10 cellular contexts compared by ENCODE assay signal in the genomic region with DNA sequence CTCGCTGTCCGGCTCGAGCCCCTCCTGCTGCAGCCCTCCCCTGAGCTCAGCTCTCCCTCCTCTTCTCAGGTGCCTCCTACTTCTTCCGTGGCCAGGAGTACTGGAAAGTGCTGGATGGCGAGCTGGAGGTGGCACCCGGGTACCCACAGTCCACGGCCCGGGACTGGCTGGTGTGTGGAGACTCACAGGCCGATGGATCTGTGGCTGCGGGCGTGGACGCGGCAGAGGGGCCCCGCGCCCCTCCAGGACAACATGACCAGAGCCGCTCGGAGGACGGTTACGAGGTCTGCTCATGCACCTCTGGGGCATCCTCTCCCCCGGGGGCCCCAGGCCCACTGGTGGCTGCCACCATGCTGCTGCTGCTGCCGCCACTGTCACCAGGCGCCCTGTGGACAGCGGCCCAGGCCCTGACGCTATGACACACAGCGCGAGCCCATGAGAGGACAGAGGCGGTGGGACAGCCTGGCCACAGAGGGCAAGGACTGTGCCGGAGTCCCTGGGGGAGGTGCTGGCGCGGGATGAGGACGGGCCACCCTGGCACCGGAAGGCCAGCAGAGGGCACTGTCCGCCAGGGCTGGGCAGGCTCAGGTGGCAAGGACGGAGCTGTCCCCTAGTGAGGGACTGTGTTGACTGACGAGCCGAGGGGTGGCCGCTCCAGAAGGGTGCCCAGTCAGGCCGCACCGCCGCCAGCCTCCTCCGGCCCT. TPM values are rescaled to one million over a fixed set of nuclear protein-coding genes. Genes with fewer than 3 reads are reported as not detected.
DNase-seq lines count a peak whose midpoint lies in the region; ATAC-seq, FAIRE-seq and TF ChIP-seq lines count a peak whose summit lies in the region.
"Had no signal": no experiment of that assay in that cellular context is flagged by ENCODE, and none has a peak within 500 bp of the region (broad histone marks: within the 10 kb centered on the region; RNA-seq: fewer than 3 reads in every experiment).

No MANE protein-coding gene starts in this region.

- DNase-seq in A549 (ENCODE audit: low read depth in 1 of 2, low spot score in 1 of 2) (peak; percentile 81 to 84), DMS 273 treated with DMSO at 0.1 percent for 48 hours (lab: John Stamatoyannopoulos, UW) (no peak), NCI-H82 treated with DMSO at 0.1 percent for 48 hours (lab: John Stamatoyannopoulos, UW; ENCODE audit: unreplicated experiment) (no peak), NCI-H510A treated with DMSO at 0.1 percent for 48 hours (lab: John Stamatoyannopoulos, UW) (no peak)
- DNase-seq: ovary had no signal

- H3K4me1 ChIP-seq in A549 = peaks cover 37% of the 10 kb centered on the region
- H3K4me1 ChIP-seq in liver (ENCODE audit: control insufficient read depth in 4 of 4, insufficient read depth in 4 of 4, low read length in 3 of 4) = peaks cover 0 to 8% (median 0%) of the 10 kb centered on the region in 4 donors

- peak overlapping the region; percentile 73 to 96 for H3K27ac ChIP-seq in A549
- H3K27ac ChIP-seq in liver (ENCODE audit: low read depth in 1 of 2, low read length in 2 of 2) = no peak overlapping the region
- H3K27ac ChIP-seq: ovary had no signal

- no peaks in the 10 kb centered on the region for H3K27me3 ChIP-seq in liver (ENCODE audit: control insufficient read depth in 4 of 4, insufficient read depth in 4 of 4, low read length in 3 of 4)
- H3K27me3 ChIP-seq: ovary had no signal

- H3K9me3 ChIP-seq in A549 = no peaks in the 10 kb centered on the region
- H3K9me3 ChIP-seq in liver (ENCODE audit: control insufficient read depth in 4 of 4, low read length in 3 of 4) = no peaks in the 10 kb centered on the region
- H3K9me3 ChIP-seq: ovary had no signal

- no peak for TF ChIP-seq POLR2A in A549 (IDR thresholded peaks at IDR 0.05; ENCODE audit: low read length)

- TF ChIP-seq CTCF in A549 (IDR thresholded peaks at IDR 0.05) (peak; percentile 92), GM12872 (IDR thresholded peaks at IDR 0.05; ENCODE audit: insufficient read depth, low read depth, low read length) (peak; percentile 66), liver (IDR thresholded peaks at IDR 0.05; ENCODE audit: low read depth, low read length, missing input control) (peak; percentile 72)

- H3K36me3 Mint-ChIP-seq in activated T-helper 17 cell treated with anti-CD3 and anti-CD28 coated beads, Interleukin-2, amount 50 U/mL, for 72 hours (ENCODE audit: low read depth) = no peaks in the 10 kb centered on the region

- no peaks in the 10 kb centered on the region for H3K9me3 Mint-ChIP-seq in activated T-helper 17 cell treated with anti-CD3 and anti-CD28 coated beads, Interleukin-2, amount 50 U/mL, for 72 hours

- H3K4me3 Mint-ChIP-seq in activated T-helper 17 cell treated with anti-CD3 and anti-CD28 coated beads, Interleukin-2, amount 50 U/mL, for 72 hours = no peak overlapping the region

- ATAC-seq in A549 (peak; percentile 85 to 92), HG02588 (IDR thresholded peaks at IDR 0.05; ENCODE audit: unreplicated experiment) (no peak)
- peak; percentile 63 for ATAC-seq in activated T-helper 17 cell treated with anti-CD3 and anti-CD28 coated beads, Interleukin-2, amount 50 U/mL, for 72 hours (replicated peaks)

- H3K4me1 Mint-ChIP-seq in activated T-helper 17 cell treated with anti-CD3 and anti-CD28 coated beads, Interleukin-2, amount 50 U/mL, for 72 hours = no peaks in the 10 kb centered on the region

- H3K27me3 Mint-ChIP-seq in activated T-helper 17 cell treated with anti-CD3 and anti-CD28 coated beads, Interleukin-2, amount 50 U/mL, for 72 hours = peaks cover 1% of the 10 kb centered on the region

- 60% methylated on average over 20 of the region's 41 CpGs for WGBS in A549 (ENCODE audit: missing lambda C conversion rate)
- WGBS in liver = 78% methylated on average over 41 of the region's 41 CpGs

- H3K27ac Mint-ChIP-seq in activated T-helper 17 cell treated with anti-CD3 and anti-CD28 coated beads, Interleukin-2, amount 50 U/mL, for 72 hours = no peak overlapping the region

- POLR2A ChIA-PET in A549 (lab: Yijun Ruan, JAX) = interaction anchor here (0.6 kb wide), 1 partner anchor 77 kb away, joined by 5 read pairs; no protein-coding TSS in a partner anchor

- no peak for FAIRE-seq in A549 (lab: Jason Lieb, UNC)
- FAIRE-seq: endothelial cell of umbilical vein had no signal

- H3K4me2 ChIP-seq in A549 = peak overlapping the region; percentile 46

- no peak overlapping the region for H3K9ac ChIP-seq in liver (ENCODE audit: low read depth in 1 of 2, low read length in 2 of 2)

- TF ChIP-seq RAD21 in A549 (conservative IDR thresholded peaks at IDR 0.05 in 1 of 2, IDR thresholded peaks at IDR 0.05 in 1 of 2) (peak; percentile 99), liver (IDR thresholded peaks at IDR 0.05) (peak; percentile 82 to 99)

- no peak for TF ChIP-seq EP300 in A549 (IDR thresholded peaks at IDR 0.05)

- CTCF ChIA-PET in A549 (lab: Yijun Ruan, JAX) = interaction anchor here (0.6 to 5.3 kb wide), 58 partner anchors 9 to 728 kb away, joined by 3 to 58 read pairs (median 5); a partner anchor contains a TSS

- H3K36me3 ChIP-seq in liver (ENCODE audit: control insufficient read depth in 4 of 4, insufficient read depth in 3 of 4, low read depth in 1 of 4, low read length in 3 of 4) = no peaks in the 10 kb centered on the region
- H3K36me3 ChIP-seq: ovary had no signal

- H3K4me3 ChIP-seq in A549 = no peak overlapping the region
- H3K4me3 ChIP-seq in liver (ENCODE audit: low read depth in 1 of 3, low read length in 3 of 3) = no peak overlapping the region
- H3K4me3 ChIP-seq: ovary had no signal

TF ChIP-seq in A549, 52 proteins besides CTCF, POLR2A, EP300 and RAD21:
- no peak for TF ChIP-seq CBX2 (IDR thresholded peaks at IDR 0.05; ENCODE audit: borderline replicate concordance, low read depth)
- peak; percentile 99 for TF ChIP-seq SMC3 (IDR thresholded peaks at IDR 0.05)
- no peak for TF ChIP-seq FOXS1 (CRISPR knock-in tag; IDR thresholded peaks at IDR 0.05)
- no peak for TF ChIP-seq JUN (IDR thresholded peaks at IDR 0.05)
- no peak for TF ChIP-seq ZFP36 (IDR thresholded peaks at IDR 0.05; ENCODE audit: borderline replicate concordance, partially characterized antibody)
- TF ChIP-seq CBX8 (IDR thresholded peaks at IDR 0.05) = no peak
- no peak for TF ChIP-seq PHF8 (IDR thresholded peaks at IDR 0.05; ENCODE audit: borderline replicate concordance, low read depth)
- TF ChIP-seq, protein P1, sequence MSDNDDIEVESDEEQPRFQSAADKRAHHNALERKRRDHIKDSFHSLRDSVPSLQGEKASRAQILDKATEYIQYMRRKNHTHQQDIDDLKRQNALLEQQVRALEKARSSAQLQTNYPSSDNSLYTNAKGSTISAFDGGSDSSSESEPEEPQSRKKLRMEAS (IDR thresholded peaks at IDR 0.05) = peak; percentile 51; the same call in 1 of the 2 replicates

TF ChIP-seq in liver, 16 proteins besides CTCF, POLR2A, EP300 and RAD21:
- TF ChIP-seq RXRA (IDR thresholded peaks at IDR 0.05) (peak in 1 of 2 donors; percentile 9), GABPA (IDR thresholded peaks at IDR 0.05 in 1 of 2, conservative IDR thresholded peaks at IDR 0.05 in 1 of 2) (no peak)

RNA-seq across cellular contexts. Expression of a gene that starts 22.8 kb away (rescaled TPM):
- 6.2 and 9.1 TPM in 2 replicates for polyA plus RNA-seq in A549 (2011; rRNA removed)
- polyA plus RNA-seq in A549 (2012; cell fraction: cytosol; rRNA removed) = 19.6 and 30.3 TPM in 2 replicates
- 44.1 and 63.4 TPM in 2 replicates for polyA plus RNA-seq in A549 (2012; cell fraction: nucleus; rRNA removed)
- polyA plus RNA-seq in A549 (2017; fragmentation: RNase III; extraction: RNeasy Plus Mini Kit Qiagen cat#74134 plus additional on column Dnase treatment) = 7.2 to 8.7 TPM (median 7.9 TPM) in 3 replicates
- 3.6 and 3.7 TPM in 2 replicates for polyA minus RNA-seq in A549 (2011; rRNA and poly(A)+ RNA removed)
- under 1 TPM in 1 of 2 donors, not detected in 1; 0.32 TPM for total RNA-seq in activated T-helper 17 cell treated with anti-CD3 and anti-CD28 coated beads, Interleukin-2, amount 50 U/mL, for 72 hours
- under 1 TPM; 0.17 to 0.37 TPM for total RNA-seq in liver
- under 1 TPM in 1 of 2 donors, not detected in 1; 0.24 TPM for polyA plus RNA-seq in liver

RNA-seq across cellular contexts. Expression of a gene that starts 43.4 kb away (rescaled TPM):
- polyA plus RNA-seq in A549 (2011; rRNA removed) (15.1 and 18.4 TPM in 2 replicates), A549 (2017; fragmentation: RNase III; extraction: RNeasy Plus Mini Kit Qiagen cat#74134 plus additional on column Dnase treatment) (37.7 to 49.2 TPM (median 46.2 TPM) in 3 replicates), liver (10 to 100 TPM; 12.5 to 16.1 TPM)
- 43.7 and 65.4 TPM in 2 replicates for polyA plus RNA-seq in A549 (2012; cell fraction: cytosol; rRNA removed)
- polyA plus RNA-seq in A549 (2012; cell fraction: nucleus; rRNA removed) = 271 and 363 TPM in 2 replicates
- 13.4 and 13.5 TPM in 2 replicates for polyA minus RNA-seq in A549 (2011; rRNA and poly(A)+ RNA removed)
- 10 to 100 TPM; 14.7 to 21.5 TPM for total RNA-seq in activated T-helper 17 cell treated with anti-CD3 and anti-CD28 coated beads, Interleukin-2, amount 50 U/mL, for 72 hours
- 10 to 100 TPM; 14.1 to 41.7 TPM for total RNA-seq in liver

Comparison
In these comparisons a context has a peak if more than half of its experiments do, and no peak if none do; other contexts are left out.
1. DNase-seq: peak in A549 (2 of 2); none in DMS 273 treated with DMSO at 0.1 percent for 48 hours (single experiment), NCI-H82 treated with DMSO at 0.1 percent for 48 hours (single experiment) and NCI-H510A treated with DMSO at 0.1 percent for 48 hours (single experiment).
2. H3K27ac ChIP-seq: peak in A549 (2 of 2); none in liver (0 of 2).
3. Peak in every context shown above with its lines, with median percentiles within 50 percentile points of each other: CTCF ChIP-seq.